1 cellular context compared by ENCODE assay signal in genomic region chr6:157999100-158000051, GRCh38.
TF ChIP-seq lines count a peak whose summit lies in the region.

No MANE protein-coding gene starts in this region.

TF ChIP-seq in K562, 482 proteins besides CTCF, POLR2A, EP300 and RAD21 (continued from another document):
- TF ChIP-seq HNRNPH1 (optimal IDR thresholded peaks at IDR 0.05; ENCODE audit: low read depth, low read length): no peak
